In the genomic region with DNA sequence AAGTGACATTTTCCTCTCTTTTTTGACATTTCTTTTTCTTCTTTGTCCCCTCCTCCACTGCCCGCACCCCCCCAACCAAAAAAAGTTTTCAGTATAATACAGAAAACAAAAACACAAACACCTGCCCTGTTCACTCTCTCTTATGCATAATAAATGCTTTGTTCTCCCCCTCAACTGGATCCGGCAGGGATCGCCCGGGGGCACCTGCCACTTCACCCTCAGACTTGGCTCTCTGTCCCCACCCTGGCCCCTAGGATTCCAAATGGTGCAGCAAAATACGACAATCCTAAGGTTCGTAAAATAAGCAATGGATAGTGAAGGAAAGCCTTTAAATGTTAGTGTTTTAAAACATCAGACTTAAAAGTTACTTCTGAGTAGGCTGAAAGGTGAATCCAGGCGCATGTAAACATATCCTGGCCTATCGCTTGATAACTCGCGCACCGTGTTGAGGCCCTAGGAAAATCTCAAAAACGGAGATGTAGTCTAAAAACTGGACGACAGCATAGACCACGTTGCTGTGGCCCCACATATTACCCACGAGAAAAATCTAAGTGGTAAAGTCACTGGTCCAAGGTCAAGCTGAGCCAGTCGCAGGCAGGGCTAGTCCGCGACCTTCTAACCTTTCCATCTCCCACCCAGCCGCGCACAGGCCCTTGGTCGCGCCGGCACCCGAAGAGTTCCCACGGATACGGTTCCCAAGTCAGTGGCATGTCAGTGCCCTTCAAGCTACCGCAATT, we compare ENCODE assay signal across 1 cellular context.
TF ChIP-seq lines count a peak whose summit lies in the region.

No MANE protein-coding gene starts in this region.

TF ChIP-seq in H1, 55 proteins besides CTCF, POLR2A, EP300 and RAD21:
- TF ChIP-seq YY1 (IDR thresholded peaks at IDR 0.05; ENCODE audit: low read depth, low read length) (no peak), SP4 (IDR thresholded peaks at IDR 0.05; ENCODE audit: low read length) (no peak), SRF (IDR thresholded peaks at IDR 0.05; ENCODE audit: low read depth, low read length) (no peak), RXRA (IDR thresholded peaks at IDR 0.05; ENCODE audit: insufficient read depth, low read depth, low read length) (no peak), SIN3A (conservative IDR thresholded peaks at IDR 0.05 in 1 of 2, IDR thresholded peaks at IDR 0.05 in 1 of 2; ENCODE audit: low read depth in 1 of 2, low read length in 2 of 2) (no peak), POLR2AphosphoS5 (IDR thresholded peaks at IDR 0.05; ENCODE audit: low read depth, low read length) (no peak), SUZ12 (IDR thresholded peaks at IDR 0.05; ENCODE audit: low read length) (no peak), EZH2 (IDR thresholded peaks at IDR 0.05; ENCODE audit: low read depth, low read length, severe bottlenecking) (no peak), HDAC2 (IDR thresholded peaks at IDR 0.05; ENCODE audit: borderline replicate concordance in 1 of 2, low read depth in 2 of 2, low read length in 2 of 2) (no peak), NRF1 (IDR thresholded peaks at IDR 0.05; ENCODE audit: low read depth, low read length) (no peak), CHD1 (IDR thresholded peaks at IDR 0.05; ENCODE audit: low read depth, low read length) (no peak), KDM5A (IDR thresholded peaks at IDR 0.05; ENCODE audit: low read length) (no peak)
- TF ChIP-seq, protein P1, sequence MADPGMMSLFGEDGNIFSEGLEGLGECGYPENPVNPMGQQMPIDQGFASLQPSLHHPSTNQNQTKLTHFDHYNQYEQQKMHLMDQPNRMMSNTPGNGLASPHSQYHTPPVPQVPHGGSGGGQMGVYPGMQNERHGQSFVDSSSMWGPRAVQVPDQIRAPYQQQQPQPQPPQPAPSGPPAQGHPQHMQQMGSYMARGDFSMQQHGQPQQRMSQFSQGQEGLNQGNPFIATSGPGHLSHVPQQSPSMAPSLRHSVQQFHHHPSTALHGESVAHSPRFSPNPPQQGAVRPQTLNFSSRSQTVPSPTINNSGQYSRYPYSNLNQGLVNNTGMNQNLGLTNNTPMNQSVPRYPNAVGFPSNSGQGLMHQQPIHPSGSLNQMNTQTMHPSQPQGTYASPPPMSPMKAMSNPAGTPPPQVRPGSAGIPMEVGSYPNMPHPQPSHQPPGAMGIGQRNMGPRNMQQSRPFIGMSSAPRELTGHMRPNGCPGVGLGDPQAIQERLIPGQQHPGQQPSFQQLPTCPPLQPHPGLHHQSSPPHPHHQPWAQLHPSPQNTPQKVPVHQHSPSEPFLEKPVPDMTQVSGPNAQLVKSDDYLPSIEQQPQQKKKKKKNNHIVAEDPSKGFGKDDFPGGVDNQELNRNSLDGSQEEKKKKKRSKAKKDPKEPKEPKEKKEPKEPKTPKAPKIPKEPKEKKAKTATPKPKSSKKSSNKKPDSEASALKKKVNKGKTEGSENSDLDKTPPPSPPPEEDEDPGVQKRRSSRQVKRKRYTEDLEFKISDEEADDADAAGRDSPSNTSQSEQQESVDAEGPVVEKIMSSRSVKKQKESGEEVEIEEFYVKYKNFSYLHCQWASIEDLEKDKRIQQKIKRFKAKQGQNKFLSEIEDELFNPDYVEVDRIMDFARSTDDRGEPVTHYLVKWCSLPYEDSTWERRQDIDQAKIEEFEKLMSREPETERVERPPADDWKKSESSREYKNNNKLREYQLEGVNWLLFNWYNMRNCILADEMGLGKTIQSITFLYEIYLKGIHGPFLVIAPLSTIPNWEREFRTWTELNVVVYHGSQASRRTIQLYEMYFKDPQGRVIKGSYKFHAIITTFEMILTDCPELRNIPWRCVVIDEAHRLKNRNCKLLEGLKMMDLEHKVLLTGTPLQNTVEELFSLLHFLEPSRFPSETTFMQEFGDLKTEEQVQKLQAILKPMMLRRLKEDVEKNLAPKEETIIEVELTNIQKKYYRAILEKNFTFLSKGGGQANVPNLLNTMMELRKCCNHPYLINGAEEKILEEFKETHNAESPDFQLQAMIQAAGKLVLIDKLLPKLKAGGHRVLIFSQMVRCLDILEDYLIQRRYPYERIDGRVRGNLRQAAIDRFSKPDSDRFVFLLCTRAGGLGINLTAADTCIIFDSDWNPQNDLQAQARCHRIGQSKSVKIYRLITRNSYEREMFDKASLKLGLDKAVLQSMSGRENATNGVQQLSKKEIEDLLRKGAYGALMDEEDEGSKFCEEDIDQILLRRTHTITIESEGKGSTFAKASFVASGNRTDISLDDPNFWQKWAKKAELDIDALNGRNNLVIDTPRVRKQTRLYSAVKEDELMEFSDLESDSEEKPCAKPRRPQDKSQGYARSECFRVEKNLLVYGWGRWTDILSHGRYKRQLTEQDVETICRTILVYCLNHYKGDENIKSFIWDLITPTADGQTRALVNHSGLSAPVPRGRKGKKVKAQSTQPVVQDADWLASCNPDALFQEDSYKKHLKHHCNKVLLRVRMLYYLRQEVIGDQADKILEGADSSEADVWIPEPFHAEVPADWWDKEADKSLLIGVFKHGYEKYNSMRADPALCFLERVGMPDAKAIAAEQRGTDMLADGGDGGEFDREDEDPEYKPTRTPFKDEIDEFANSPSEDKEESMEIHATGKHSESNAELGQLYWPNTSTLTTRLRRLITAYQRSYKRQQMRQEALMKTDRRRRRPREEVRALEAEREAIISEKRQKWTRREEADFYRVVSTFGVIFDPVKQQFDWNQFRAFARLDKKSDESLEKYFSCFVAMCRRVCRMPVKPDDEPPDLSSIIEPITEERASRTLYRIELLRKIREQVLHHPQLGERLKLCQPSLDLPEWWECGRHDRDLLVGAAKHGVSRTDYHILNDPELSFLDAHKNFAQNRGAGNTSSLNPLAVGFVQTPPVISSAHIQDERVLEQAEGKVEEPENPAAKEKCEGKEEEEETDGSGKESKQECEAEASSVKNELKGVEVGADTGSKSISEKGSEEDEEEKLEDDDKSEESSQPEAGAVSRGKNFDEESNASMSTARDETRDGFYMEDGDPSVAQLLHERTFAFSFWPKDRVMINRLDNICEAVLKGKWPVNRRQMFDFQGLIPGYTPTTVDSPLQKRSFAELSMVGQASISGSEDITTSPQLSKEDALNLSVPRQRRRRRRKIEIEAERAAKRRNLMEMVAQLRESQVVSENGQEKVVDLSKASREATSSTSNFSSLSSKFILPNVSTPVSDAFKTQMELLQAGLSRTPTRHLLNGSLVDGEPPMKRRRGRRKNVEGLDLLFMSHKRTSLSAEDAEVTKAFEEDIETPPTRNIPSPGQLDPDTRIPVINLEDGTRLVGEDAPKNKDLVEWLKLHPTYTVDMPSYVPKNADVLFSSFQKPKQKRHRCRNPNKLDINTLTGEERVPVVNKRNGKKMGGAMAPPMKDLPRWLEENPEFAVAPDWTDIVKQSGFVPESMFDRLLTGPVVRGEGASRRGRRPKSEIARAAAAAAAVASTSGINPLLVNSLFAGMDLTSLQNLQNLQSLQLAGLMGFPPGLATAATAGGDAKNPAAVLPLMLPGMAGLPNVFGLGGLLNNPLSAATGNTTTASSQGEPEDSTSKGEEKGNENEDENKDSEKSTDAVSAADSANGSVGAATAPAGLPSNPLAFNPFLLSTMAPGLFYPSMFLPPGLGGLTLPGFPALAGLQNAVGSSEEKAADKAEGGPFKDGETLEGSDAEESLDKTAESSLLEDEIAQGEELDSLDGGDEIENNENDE (IDR thresholded peaks at IDR 0.05; ENCODE audit: insufficient replicate concordance, low read length) = no peak
- TF ChIP-seq, protein P2, sequence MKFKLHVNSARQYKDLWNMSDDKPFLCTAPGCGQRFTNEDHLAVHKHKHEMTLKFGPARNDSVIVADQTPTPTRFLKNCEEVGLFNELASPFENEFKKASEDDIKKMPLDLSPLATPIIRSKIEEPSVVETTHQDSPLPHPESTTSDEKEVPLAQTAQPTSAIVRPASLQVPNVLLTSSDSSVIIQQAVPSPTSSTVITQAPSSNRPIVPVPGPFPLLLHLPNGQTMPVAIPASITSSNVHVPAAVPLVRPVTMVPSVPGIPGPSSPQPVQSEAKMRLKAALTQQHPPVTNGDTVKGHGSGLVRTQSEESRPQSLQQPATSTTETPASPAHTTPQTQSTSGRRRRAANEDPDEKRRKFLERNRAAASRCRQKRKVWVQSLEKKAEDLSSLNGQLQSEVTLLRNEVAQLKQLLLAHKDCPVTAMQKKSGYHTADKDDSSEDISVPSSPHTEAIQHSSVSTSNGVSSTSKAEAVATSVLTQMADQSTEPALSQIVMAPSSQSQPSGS (IDR thresholded peaks at IDR 0.05; ENCODE audit: low read length) = no peak
- TF ChIP-seq, protein P3, sequence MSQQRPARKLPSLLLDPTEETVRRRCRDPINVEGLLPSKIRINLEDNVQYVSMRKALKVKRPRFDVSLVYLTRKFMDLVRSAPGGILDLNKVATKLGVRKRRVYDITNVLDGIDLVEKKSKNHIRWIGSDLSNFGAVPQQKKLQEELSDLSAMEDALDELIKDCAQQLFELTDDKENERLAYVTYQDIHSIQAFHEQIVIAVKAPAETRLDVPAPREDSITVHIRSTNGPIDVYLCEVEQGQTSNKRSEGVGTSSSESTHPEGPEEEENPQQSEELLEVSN (IDR thresholded peaks at IDR 0.05) = no peak
- TF ChIP-seq, protein P4, sequence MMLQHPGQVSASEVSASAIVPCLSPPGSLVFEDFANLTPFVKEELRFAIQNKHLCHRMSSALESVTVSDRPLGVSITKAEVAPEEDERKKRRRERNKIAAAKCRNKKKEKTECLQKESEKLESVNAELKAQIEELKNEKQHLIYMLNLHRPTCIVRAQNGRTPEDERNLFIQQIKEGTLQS (IDR thresholded peaks at IDR 0.05; ENCODE audit: insufficient read depth, low read depth, low read length) = no peak
TF ChIP-seq in H1: peak in this region for 0.
